Comparison of ENCODE assay signal across 8 cellular contexts in genomic region chr1:45804671-45804973, GRCh38. TPM values are rescaled to one million over a fixed set of nuclear protein-coding genes. Genes with fewer than 3 reads are reported as not detected.
DNase-seq lines count a peak whose midpoint lies in the region; ATAC-seq and TF ChIP-seq lines count a peak whose summit lies in the region.

No MANE protein-coding gene starts in this region.

- H3K4me1 Mint-ChIP-seq in brain (peaks cover 53% of the 10 kb centered on the region), mesothelial cell of epicardium (peaks cover 27% of the 10 kb centered on the region)

- peaks cover 4% of the 10 kb centered on the region; the same call in 1 of the 2 replicates for H3K36me3 ChIP-seq in HUES6 (ENCODE audit: control insufficient read depth, insufficient read depth, low read length)

- no peak overlapping the region for H3K27ac ChIP-seq in HUES6 (ENCODE audit: low read depth, low read length)

- CTCF ChIA-PET in AG04449 (lab: Yijun Ruan, JAX) (interaction anchor here (1.0 kb wide), 1 partner anchor 10 kb away, joined by 5 read pairs; no protein-coding TSS in a partner anchor), GM10248 (lab: Yijun Ruan, JAX) (no interaction called here)

- H3K36me3 Mint-ChIP-seq in brain (peaks cover 39% of the 10 kb centered on the region), mesothelial cell of epicardium (peaks cover 11% of the 10 kb centered on the region)

- H3K4me3 ChIP-seq in AG04449 (ENCODE audit: low read depth, low read length) (peak overlapping the region; percentile 67), HUES6 (ENCODE audit: low read depth, low read length) (peak overlapping the region; percentile 92)

- peak overlapping the region; percentile 90 to 98 (median 96) for H3K27ac Mint-ChIP-seq in brain
- no peak overlapping the region for H3K27ac Mint-ChIP-seq in mesothelial cell of epicardium

- H3K4me3 Mint-ChIP-seq in brain: peak overlapping the region; percentile 97 to 99 (median 99)
- H3K4me3 Mint-ChIP-seq in mesothelial cell of epicardium: peak overlapping the region; percentile 95

- no peaks in the 10 kb centered on the region for H3K9me3 ChIP-seq in HUES6 (ENCODE audit: control insufficient read depth, insufficient read depth, low read depth, low read length)

- ATAC-seq in HG02884 (IDR thresholded peaks at IDR 0.05; ENCODE audit: unreplicated experiment): no peak

- TF ChIP-seq CTCF in AG04449 (IDR thresholded peaks at IDR 0.05; ENCODE audit: insufficient read depth, low read length, missing control alignments) (no peak), brain (conservative IDR thresholded peaks at IDR 0.05) (no peak), mesothelial cell of epicardium (IDR thresholded peaks at IDR 0.05; ENCODE audit: unreplicated experiment) (no peak), GM10248 (IDR thresholded peaks at IDR 0.05; ENCODE audit: control extremely low read depth, extremely low read depth, low read depth, missing control alignments) (no peak)

- peaks cover 12% of the 10 kb centered on the region for H3K27me3 Mint-ChIP-seq in brain
- H3K27me3 Mint-ChIP-seq in mesothelial cell of epicardium (ENCODE audit: low read depth): no peaks in the 10 kb centered on the region

- H3K9ac ChIP-seq in HUES6 (ENCODE audit: low read length): peak overlapping the region; percentile 74

- POLR2A ChIA-PET in AG04449 (lab: Yijun Ruan, JAX) (interaction anchor here (1.1 kb wide), 1 partner anchor 116 kb away, joined by 3 read pairs; no protein-coding TSS in a partner anchor), GM10248 (lab: Yijun Ruan, JAX) (interaction anchor here (0.7 kb wide), 1 partner anchor 133 kb away, joined by 3 read pairs; no protein-coding TSS in a partner anchor)

- H3K4me1 ChIP-seq in HUES6 (ENCODE audit: control insufficient read depth, insufficient read depth, low read length): peaks cover 11% of the 10 kb centered on the region

- H3K9me3 Mint-ChIP-seq in brain: peaks cover 0 to 6% (median 0%) of the 10 kb centered on the region in 5 experiments
- H3K9me3 Mint-ChIP-seq in mesothelial cell of epicardium: no peaks in the 10 kb centered on the region

- no peak for DNase-seq in AG04449 (ENCODE audit: low read depth, low spot score)
- DNase-seq in mesothelial cell of epicardium (ENCODE audit: low spot score in 2 of 2, unreplicated experiment in 2 of 2): no peak
- no peak for DNase-seq in iPS-NIHi11 (ENCODE audit: low spot score)
- no peak for DNase-seq in GM10248 (ENCODE audit: extremely low spot score)
- DNase-seq in EL: no peak

- H3K27me3 ChIP-seq in HUES6 (ENCODE audit: control insufficient read depth, insufficient read depth, low read length): no peaks in the 10 kb centered on the region

RNA-seq across cellular contexts. Expression of gene MAST2, which starts 1.2 kb away (rescaled TPM):
- polyA plus RNA-seq in brain (ENCODE audit: insufficient read depth, low read depth, low replicate concordance): 44.2 TPM
- total RNA-seq in mesothelial cell of epicardium: 60.7 to 63.7 TPM (median 63.0 TPM) in 3 replicates

RNA-seq across cellular contexts. Expression of gene IPP, which starts 54.2 kb away (rescaled TPM):
- 17.2 TPM for polyA plus RNA-seq in brain (ENCODE audit: insufficient read depth, low read depth, low replicate concordance)
- 19.8 to 23.1 TPM (median 20.6 TPM) in 3 replicates for total RNA-seq in mesothelial cell of epicardium
